8 cellular contexts compared by ENCODE assay signal in genomic region chr10:61897671-61898434, GRCh38. TPM values are rescaled to one million over a fixed set of nuclear protein-coding genes. Genes with fewer than 3 reads are reported as not detected.
DNase-seq lines count a peak whose midpoint lies in the region; ATAC-seq and TF ChIP-seq lines count a peak whose summit lies in the region.

No MANE protein-coding gene starts in this region.

- intact Hi-C loops in heart left ventricle (cut with DNase I), result loop anchor here in 9 of 10 donors (1.0 to 10.0 kb wide), 7 partner anchors 137 to 349 kb away; no protein-coding TSS in a partner anchor

- peak in 1 of 5 donors; percentile 6 for DNase-seq in CD8-positive, alpha-beta memory T cell
- DNase-seq in heart left ventricle (peak in 4 of 5 donors; percentile 27 to 58 (median 38)), omental fat pad (ENCODE audit: low spot score) (no peak), SW480 (ENCODE audit: low spot score) (no peak)
- no peak for DNase-seq in activated CD4-positive, CD25-positive, alpha-beta regulatory T cell (lab: John Stamatoyannopoulos, UW)
- DNase-seq in effector CD8-positive, alpha-beta T cell (lab: John Stamatoyannopoulos, UW), result no peak

- H3K27ac Mint-ChIP-seq in CD8-positive, alpha-beta memory T cell, result peak overlapping the region in 2 of 8 donors; percentile 6 to 98
- H3K27ac Mint-ChIP-seq in IgD-negative memory B cell, result peak overlapping the region; percentile 7 to 96 (median 91)
- H3K27ac Mint-ChIP-seq in activated naive CD4-positive, alpha-beta T cell treated with anti-CD3 and anti-CD28 coated beads, Interleukin-2, amount 50 U/mL, for 24 hours, result peak overlapping the region; percentile 96

- no peaks in the 10 kb centered on the region for H3K36me3 ChIP-seq in CD8-positive, alpha-beta memory T cell (ENCODE audit: insufficient read depth, low read length)
- no peaks in the 10 kb centered on the region for H3K36me3 ChIP-seq in heart left ventricle

- TF ChIP-seq POLR2A in heart left ventricle (IDR thresholded peaks at IDR 0.05), result no peak

- peak in 10 of 12 donors; percentile 7 to 61 (median 24) for TF ChIP-seq CTCF in heart left ventricle (IDR thresholded peaks at IDR 0.05)
- no peak for TF ChIP-seq CTCF in omental fat pad (IDR thresholded peaks at IDR 0.05)

- 28 to 40% (median 34%) methylated on average over 10 of the region's 10 CpGs for WGBS in heart left ventricle, 4 donors

- H3K27me3 ChIP-seq in CD8-positive, alpha-beta memory T cell (ENCODE audit: insufficient read depth, low read length, poor library complexity, severe bottlenecking), result no peaks in the 10 kb centered on the region
- H3K27me3 ChIP-seq in heart left ventricle, result no peaks in the 10 kb centered on the region

- H3K4me3 Mint-ChIP-seq in CD8-positive, alpha-beta memory T cell, result peak overlapping the region in 6 of 7 donors; percentile 33 to 85 (median 45)
- peak overlapping the region; percentile 85 to 99 (median 95) for H3K4me3 Mint-ChIP-seq in IgD-negative memory B cell
- H3K4me3 Mint-ChIP-seq in activated naive CD4-positive, alpha-beta T cell treated with anti-CD3 and anti-CD28 coated beads, Interleukin-2, amount 50 U/mL, for 24 hours, result peak overlapping the region; percentile 88

- no peak overlapping the region for H3K27ac ChIP-seq in CD8-positive, alpha-beta memory T cell (ENCODE audit: low read depth, low read length)
- peak overlapping the region in 11 of 12 donors; percentile 17 to 77 (median 61) for H3K27ac ChIP-seq in heart left ventricle

- peaks cover 31% of the 10 kb centered on the region for H3K4me1 ChIP-seq in CD8-positive, alpha-beta memory T cell (ENCODE audit: insufficient read depth, low read length)
- peaks cover 0 to 38% (median 17%) of the 10 kb centered on the region in 12 donors for H3K4me1 ChIP-seq in heart left ventricle

- ATAC-seq in heart left ventricle (peak; percentile 32 to 69 (median 52)), omental fat pad (ENCODE audit: low FRiP score) (peak; percentile 31)

- H3K9me3 Mint-ChIP-seq in CD8-positive, alpha-beta memory T cell, result no peaks in the 10 kb centered on the region
- H3K9me3 Mint-ChIP-seq in IgD-negative memory B cell, result no peaks in the 10 kb centered on the region
- no peaks in the 10 kb centered on the region for H3K9me3 Mint-ChIP-seq in activated naive CD4-positive, alpha-beta T cell treated with anti-CD3 and anti-CD28 coated beads, Interleukin-2, amount 50 U/mL, for 24 hours

- H3K36me3 Mint-ChIP-seq in CD8-positive, alpha-beta memory T cell, result peaks cover 0 to 24% (median 0%) of the 10 kb centered on the region in 3 donors
- no peaks in the 10 kb centered on the region for H3K36me3 Mint-ChIP-seq in IgD-negative memory B cell
- H3K36me3 Mint-ChIP-seq in activated naive CD4-positive, alpha-beta T cell treated with anti-CD3 and anti-CD28 coated beads, Interleukin-2, amount 50 U/mL, for 24 hours, result no peaks in the 10 kb centered on the region

- POLR2A ChIA-PET in CD8-positive, alpha-beta memory T cell (lab: Charles Lee), result interaction anchor here (0.6 to 1.7 kb wide), 3 partner anchors 45 to 347 kb away, joined by 3 to 7 read pairs (median 3); no protein-coding TSS in a partner anchor

- peak overlapping the region; percentile 26 for H3K4me3 ChIP-seq in CD8-positive, alpha-beta memory T cell (ENCODE audit: low read length)
- H3K4me3 ChIP-seq in heart left ventricle, result peak overlapping the region; percentile 10 to 57 (median 46)

- H3K4me1 Mint-ChIP-seq in CD8-positive, alpha-beta memory T cell, result peaks cover 32 to 39% (median 37%) of the 10 kb centered on the region in 3 donors
- peaks cover 21 to 34% (median 22%) of the 10 kb centered on the region in 3 donors for H3K4me1 Mint-ChIP-seq in IgD-negative memory B cell
- peaks cover 45% of the 10 kb centered on the region for H3K4me1 Mint-ChIP-seq in activated naive CD4-positive, alpha-beta T cell treated with anti-CD3 and anti-CD28 coated beads, Interleukin-2, amount 50 U/mL, for 24 hours

- peaks cover 0 to 4% of the 10 kb centered on the region in 2 donors for H3K27me3 Mint-ChIP-seq in CD8-positive, alpha-beta memory T cell
- no peaks in the 10 kb centered on the region for H3K27me3 Mint-ChIP-seq in IgD-negative memory B cell
- no peaks in the 10 kb centered on the region for H3K27me3 Mint-ChIP-seq in activated naive CD4-positive, alpha-beta T cell treated with anti-CD3 and anti-CD28 coated beads, Interleukin-2, amount 50 U/mL, for 24 hours

- CTCF ChIA-PET in CD8-positive, alpha-beta memory T cell (lab: Charles Lee), result interaction anchor here (0.5 to 7.4 kb wide), 14 partner anchors 9 to 382 kb away, joined by 3 to 47 read pairs (median 4); no protein-coding TSS in a partner anchor

- no peaks in the 10 kb centered on the region for H3K9me3 ChIP-seq in CD8-positive, alpha-beta memory T cell (ENCODE audit: low read length)
- H3K9me3 ChIP-seq in heart left ventricle, result no peaks in the 10 kb centered on the region

RNA-seq across cellular contexts. Expression of gene ARID5B, which starts 3.6 kb away (rescaled TPM):
- 10 to 100 TPM; 37.1 to 38.4 TPM for total RNA-seq in CD8-positive, alpha-beta memory T cell
- 48.7 TPM for polyA plus RNA-seq in CD8-positive, alpha-beta memory T cell
- polyA plus RNA-seq in IgD-negative memory B cell (154 TPM), heart left ventricle (10 to 100 TPM in 1 of 2 donors, 1 to 10 TPM in 1; 4.5 to 15.8 TPM)
- total RNA-seq in heart left ventricle (10 to 100 TPM; 11.2 to 45.5 (median 29.9) TPM), omental fat pad (100 to 1,000 TPM in 3 of 4 donors, 10 to 100 TPM in 1; 57.5 to 163 (median 123) TPM)

Comparison
In these comparisons a context has a peak if more than half of its experiments do, and no peak if none do; other contexts are left out.
1. DNase-seq: peak in heart left ventricle (4 of 5); none in omental fat pad (single experiment), activated CD4-positive, CD25-positive, alpha-beta regulatory T cell (0 of 4), SW480 (single experiment) and effector CD8-positive, alpha-beta T cell (single experiment).
2. H3K4me3 Mint-ChIP-seq: peak in every context shown above with its lines; median percentile 95 in IgD-negative memory B cell; 88 in activated naive CD4-positive, alpha-beta T cell treated with anti-CD3 and anti-CD28 coated beads, Interleukin-2, amount 50 U/mL, for 24 hours; 45 in CD8-positive, alpha-beta memory T cell.
3. CTCF ChIP-seq: peak in heart left ventricle (10 of 12); none in omental fat pad (0 of 3).